11 cellular contexts compared by ENCODE assay signal in genomic region chr2:75241696-75242095, GRCh38. TPM values are rescaled to one million over a fixed set of nuclear protein-coding genes. Genes with fewer than 3 reads are reported as not detected.
A peak's percentile ranks its signal among the peaks of the same experiment; 100 is the strongest.
DNase-seq lines count a peak whose midpoint lies in the region; ATAC-seq, FAIRE-seq and TF ChIP-seq lines count a peak whose summit lies in the region.
"Had no signal": no experiment of that assay in that cellular context is flagged by ENCODE, and none has a peak within 500 bp of the region (broad histone marks: within the 10 kb centered on the region; RNA-seq: fewer than 3 reads in every experiment).

No MANE protein-coding gene starts in this region.

- DNase-seq in cardiac muscle cell (ENCODE audit: low read depth in 1 of 2, low spot score in 1 of 2) (peak in 1 of 2 donors; percentile 28), heart left ventricle (no peak), NCI-H748 (lab: John Stamatoyannopoulos, UW; ENCODE audit: unreplicated experiment) (peak; percentile 15), bronchial epithelial cell (ENCODE audit: low read depth) (peak; percentile 25), islet precursor cell (no peak), NCI-H1930 (lab: John Stamatoyannopoulos, UW) (no peak), AG20443 (ENCODE audit: low spot score) (no peak)
- DNase-seq: activated CD4-positive, alpha-beta memory T cell treated with anti-CD3 and anti-CD28 coated beads for 36 hours; spleen; testis had no signal

- 78 to 91% (median 87%) methylated on average over 4 of the region's 4 CpGs for WGBS in heart left ventricle, 4 donors

- FAIRE-seq in bronchial epithelial cell (lab: Jason Lieb, UNC): no peak

- H3K4me3 ChIP-seq in cardiac muscle cell: no peak overlapping the region
- H3K4me3 ChIP-seq in heart left ventricle: no peak overlapping the region
- H3K4me3 ChIP-seq in bronchial epithelial cell (ENCODE audit: low read depth, low read length): no peak overlapping the region
- H3K4me3 ChIP-seq: spleen, testis had no signal

- no peak overlapping the region for H3K27ac ChIP-seq in cardiac muscle cell
- no peak overlapping the region for H3K27ac ChIP-seq in heart left ventricle
- H3K27ac ChIP-seq: spleen, testis had no signal

- H3K36me3 ChIP-seq in cardiac muscle cell (no peaks in the 10 kb centered on the region), heart left ventricle (no peaks in the 10 kb centered on the region), bronchial epithelial cell (ENCODE audit: control insufficient read depth, insufficient read depth, low read length) (no peaks in the 10 kb centered on the region)
- H3K36me3 ChIP-seq: spleen had no signal

- no peak for TF ChIP-seq POLR2A in heart left ventricle (IDR thresholded peaks at IDR 0.05)

- H3K27me3 ChIP-seq in cardiac muscle cell (no peaks in the 10 kb centered on the region), heart left ventricle (no peaks in the 10 kb centered on the region), bronchial epithelial cell (ENCODE audit: control insufficient read depth, insufficient read depth, low read length) (no peaks in the 10 kb centered on the region)
- H3K27me3 ChIP-seq: spleen, testis had no signal

- H3K9me3 ChIP-seq in cardiac muscle cell (ENCODE audit: low read depth): no peaks in the 10 kb centered on the region
- peaks cover 0 to 37% (median 13%) of the 10 kb centered on the region in 12 donors for H3K9me3 ChIP-seq in heart left ventricle
- H3K9me3 ChIP-seq: testis had no signal

- H3K4me1 ChIP-seq in cardiac muscle cell (ENCODE audit: low read depth) (no peaks in the 10 kb centered on the region), heart left ventricle (no peaks in the 10 kb centered on the region)
- H3K4me1 ChIP-seq: spleen, testis had no signal

- intact Hi-C loops in heart left ventricle (cut with DNase I): no loop called here

- TF ChIP-seq CTCF in cardiac muscle cell (IDR thresholded peaks at IDR 0.05; ENCODE audit: low read depth, low read length) (peak; percentile 25), heart left ventricle (IDR thresholded peaks at IDR 0.05) (no peak), bronchial epithelial cell (IDR thresholded peaks at IDR 0.05; ENCODE audit: insufficient read depth, low read length, severe bottlenecking) (peak; percentile 9)

- no peak for ATAC-seq in heart left ventricle
- ATAC-seq in HG03571 (IDR thresholded peaks at IDR 0.05; ENCODE audit: unreplicated experiment): no peak

RNA-seq across cellular contexts. Expression of gene TACR1, which starts 42.4 kb away (rescaled TPM):
- total RNA-seq in cardiac muscle cell: not detected in 2 replicates
- polyA plus RNA-seq in cardiac muscle cell: not detected in 2 replicates
- under 1 TPM in 5 of 9 donors, not detected in 4; 0.05 to 0.59 (median 0.38) TPM for total RNA-seq in heart left ventricle
- under 1 TPM; 0.01 to 0.11 TPM for polyA plus RNA-seq in heart left ventricle
- total RNA-seq in bronchial epithelial cell: not detected in 2 replicates
- total RNA-seq: activated CD4-positive, alpha-beta memory T cell treated with anti-CD3 and anti-CD28 coated beads for 36 hours had no signal

Comparison
In these comparisons a context has a peak if more than half of its experiments do, and no peak if none do; other contexts are left out.
1. CTCF ChIP-seq: peak in cardiac muscle cell (single experiment) and bronchial epithelial cell (single experiment); none in heart left ventricle (0 of 12).
2. DNase-seq: peak in NCI-H748 (single experiment) and bronchial epithelial cell (single experiment); none in heart left ventricle (0 of 5), islet precursor cell (single experiment), NCI-H1930 (0 of 2) and AG20443 (single experiment).